ENCODE assay signal across 23 cellular contexts in the genomic region with DNA sequence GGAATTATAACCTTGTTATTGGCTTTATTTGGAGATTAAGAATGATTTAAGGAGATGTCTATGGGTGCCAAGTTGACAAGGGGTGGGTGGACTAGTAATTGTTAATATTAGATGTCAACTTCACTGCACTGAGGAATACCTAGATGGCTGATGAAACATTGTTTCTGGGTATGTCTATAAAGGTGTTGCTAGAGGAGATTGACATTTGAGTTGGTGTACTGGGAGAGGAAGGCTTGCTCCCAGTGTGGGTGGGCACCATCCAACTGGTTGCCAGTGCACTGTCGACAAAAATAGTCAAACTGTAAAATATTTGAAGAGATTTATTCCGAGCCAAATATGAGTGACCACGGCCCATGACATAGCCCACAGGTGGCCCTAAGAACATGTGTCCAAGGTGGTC.
A peak's percentile ranks its signal among the peaks of the same experiment; 100 is the strongest.
DNase-seq lines count a peak whose midpoint lies in the region; ATAC-seq and TF ChIP-seq lines count a peak whose summit lies in the region.
"Had no signal": no experiment of that assay in that cellular context is flagged by ENCODE, and none has a peak within 500 bp of the region (broad histone marks: within the 10 kb centered on the region; RNA-seq: fewer than 3 reads in every experiment).

No MANE protein-coding gene starts in this region.

- H2AFZ ChIP-seq in OCI-LY7 (ENCODE audit: low read length), result no peak overlapping the region

- peak overlapping the region; percentile 83 for H4K8ac ChIP-seq in mesendoderm (ENCODE audit: low read depth, low read length)

- H3K56ac ChIP-seq in mesendoderm (ENCODE audit: low read length), result peak overlapping the region; percentile 26

- TF ChIP-seq CTCF in endodermal cell (conservative IDR thresholded peaks at IDR 0.05), result no peak
- TF ChIP-seq CTCF in OCI-LY7 (conservative IDR thresholded peaks at IDR 0.05; ENCODE audit: low read length), result no peak

- CTCF ChIA-PET in OCI-LY7 (lab: Charles Lee; ENCODE audit: unreplicated experiment), result no interaction called here

- H3K36me3 Mint-ChIP-seq in endodermal cell (ENCODE audit: low read depth), result peaks cover 8% of the 10 kb centered on the region
- H3K36me3 Mint-ChIP-seq: CD14-positive monocyte; CD8-positive, alpha-beta memory T cell had no signal

- no peak overlapping the region for H3K4me3 ChIP-seq in HUES6 (ENCODE audit: low read depth, low read length)
- H3K4me3 ChIP-seq in endodermal cell (ENCODE audit: low read length), result peak overlapping the region; percentile 16
- no peak overlapping the region for H3K4me3 ChIP-seq in mesendoderm (ENCODE audit: low read length)
- H3K4me3 ChIP-seq in OCI-LY7 (ENCODE audit: low read depth, low read length, poor library complexity, severe bottlenecking), result no peak overlapping the region
- H3K4me3 ChIP-seq: A549; BLaER1 treated with 17β-estradiol and CSF1 and Interleukin-3, amounts not matched to agents 10 nM and 100 nM; GM23338 had no signal

- DNase-seq in endodermal cell (no peak), mesendoderm (no peak), OCI-LY7 (ENCODE audit: low spot score) (no peak)
- DNase-seq: 8988T; ACHN; AML-193; BE2C; Calu3; CD4-positive, alpha-beta T cell; CD8-positive, alpha-beta memory T cell; DMS53; DMS79 treated with DMSO at 0.1 percent for 48 hours; GF-D8; H9 had no signal

- no peak for ATAC-seq in HG02678 (IDR thresholded peaks at IDR 0.05; ENCODE audit: unreplicated experiment)
- no peak for ATAC-seq in GM21423 (IDR thresholded peaks at IDR 0.05; ENCODE audit: unreplicated experiment)
- no peak for ATAC-seq in GM18868 (IDR thresholded peaks at IDR 0.05; ENCODE audit: unreplicated experiment)
- ATAC-seq: A549, GM23338, HCT116 had no signal

- no peak overlapping the region for H3K4me3 Mint-ChIP-seq in endodermal cell
- H3K4me3 Mint-ChIP-seq: CD14-positive monocyte; CD4-positive, alpha-beta T cell; CD8-positive, alpha-beta memory T cell; GM23338; H9 had no signal

- H3K4me1 ChIP-seq in HUES6 (ENCODE audit: control insufficient read depth, insufficient read depth, low read length) (no peaks in the 10 kb centered on the region; the same call in 1 of the 2 replicates), endodermal cell (ENCODE audit: control insufficient read depth, insufficient read depth, low read length) (peaks cover 13% of the 10 kb centered on the region), mesendoderm (ENCODE audit: control insufficient read depth, low read depth, low read length) (no peaks in the 10 kb centered on the region), OCI-LY7 (ENCODE audit: insufficient read depth, low read length, poor library complexity, severe bottlenecking) (no peaks in the 10 kb centered on the region)
- H3K4me1 ChIP-seq: A549; BE2C; BLaER1 treated with 17β-estradiol and CSF1 and Interleukin-3, amounts not matched to agents 10 nM and 100 nM had no signal

- peaks cover 24% of the 10 kb centered on the region for H3K9me3 Mint-ChIP-seq in endodermal cell
- H3K9me3 Mint-ChIP-seq: GM23338 had no signal

- no peaks in the 10 kb centered on the region for H3K27me3 Mint-ChIP-seq in endodermal cell (ENCODE audit: insufficient read depth)
- H3K27me3 Mint-ChIP-seq: CD4-positive, alpha-beta T cell; CD8-positive, alpha-beta memory T cell had no signal

- H3K9ac ChIP-seq in HUES6 (ENCODE audit: low read length) (no peak overlapping the region), endodermal cell (ENCODE audit: extremely low read depth, low read length, poor library complexity, severe bottlenecking) (no peak overlapping the region), mesendoderm (ENCODE audit: low read length) (no peak overlapping the region)
- H3K9ac ChIP-seq: BLaER1 treated with 17β-estradiol and CSF1 and Interleukin-3, amounts not matched to agents 10 nM and 100 nM had no signal

- H2BK5ac ChIP-seq in mesendoderm (ENCODE audit: low read length), result peak overlapping the region; percentile 52

- no peaks in the 10 kb centered on the region for H3K79me2 ChIP-seq in mesendoderm (ENCODE audit: control insufficient read depth, insufficient read depth, low read length)
- no peaks in the 10 kb centered on the region for H3K79me2 ChIP-seq in OCI-LY7 (ENCODE audit: insufficient read depth, low read depth, low read length)

- no peak overlapping the region for H2BK15ac ChIP-seq in mesendoderm (replicated peaks; ENCODE audit: low read depth)

- no TSS peak for BruUV-seq in OCI-LY7 (replicated peaks; lab: Mats Ljungman, UMichigan)

- no peaks in the 10 kb centered on the region for H3K79me1 ChIP-seq in mesendoderm (ENCODE audit: low read length)

- peak overlapping the region; percentile 97 for H3K18ac ChIP-seq in mesendoderm (ENCODE audit: low read length)

- peak overlapping the region; percentile 43 for H3K4ac ChIP-seq in mesendoderm (ENCODE audit: low read depth, low read length)

- H4K20me1 ChIP-seq in OCI-LY7 (ENCODE audit: insufficient read depth, low read length), result no peaks in the 10 kb centered on the region
- H4K20me1 ChIP-seq: BLaER1 treated with 17β-estradiol and CSF1 and Interleukin-3, amounts not matched to agents 10 nM and 100 nM had no signal

- no peaks in the 10 kb centered on the region for H3K36me3 ChIP-seq in HUES6 (ENCODE audit: control insufficient read depth, insufficient read depth, low read length)
- H3K36me3 ChIP-seq in endodermal cell (ENCODE audit: control insufficient read depth, insufficient read depth, low read length), result no peaks in the 10 kb centered on the region
- H3K36me3 ChIP-seq in mesendoderm (ENCODE audit: control insufficient read depth, insufficient read depth, low read length), result no peaks in the 10 kb centered on the region
- no peaks in the 10 kb centered on the region for H3K36me3 ChIP-seq in OCI-LY7 (ENCODE audit: insufficient read depth, low read length)
- H3K36me3 ChIP-seq: BE2C; BLaER1 treated with 17β-estradiol and CSF1 and Interleukin-3, amounts not matched to agents 10 nM and 100 nM had no signal

- no peak overlapping the region for H2AK5ac ChIP-seq in mesendoderm (ENCODE audit: low read length)

- H4K5ac ChIP-seq in mesendoderm (ENCODE audit: low read length), result no peak overlapping the region

- peak overlapping the region; percentile 99 for H2BK120ac ChIP-seq in mesendoderm (ENCODE audit: low read depth, low read length)

- H3K27ac ChIP-seq in HUES6 (ENCODE audit: low read depth, low read length) (peak overlapping the region; percentile 57; the same call in 1 of the 2 replicates), endodermal cell (ENCODE audit: low read depth, low read length) (no peak overlapping the region), mesendoderm (ENCODE audit: low read depth, low read length) (peak overlapping the region; percentile 69), OCI-LY7 (ENCODE audit: low read depth, low read length, poor library complexity, severe bottlenecking) (no peak overlapping the region)
- H3K27ac ChIP-seq: A549; BLaER1 treated with 17β-estradiol and CSF1 and Interleukin-3, amounts not matched to agents 10 nM and 100 nM had no signal

- POLR2A ChIA-PET in OCI-LY7 (lab: Charles Lee), result no interaction called here

- no peaks in the 10 kb centered on the region for H3K9me2 ChIP-seq in OCI-LY7 (ENCODE audit: insufficient read depth, low read length)

- H3K4me2 ChIP-seq in mesendoderm (ENCODE audit: low read length) (no peak overlapping the region), OCI-LY7 (ENCODE audit: low read length) (no peak overlapping the region)
- H3K4me2 ChIP-seq: A549; BLaER1 treated with 17β-estradiol and CSF1 and Interleukin-3, amounts not matched to agents 10 nM and 100 nM; GM23338 had no signal

- H3K4me1 Mint-ChIP-seq in endodermal cell, result peaks cover 33% of the 10 kb centered on the region
- H3K4me1 Mint-ChIP-seq: CD14-positive monocyte; CD8-positive, alpha-beta memory T cell; GM23338 had no signal

- H3K27ac Mint-ChIP-seq in endodermal cell, result peak overlapping the region; percentile 60
- H3K27ac Mint-ChIP-seq: CD14-positive monocyte; CD4-positive, alpha-beta T cell; CD8-positive, alpha-beta memory T cell; GM23338; H9 had no signal

- no peaks in the 10 kb centered on the region; the same call in 1 of the 2 replicates for H3K9me3 ChIP-seq in HUES6 (ENCODE audit: control insufficient read depth, insufficient read depth, low read depth, low read length)
- no peaks in the 10 kb centered on the region for H3K9me3 ChIP-seq in endodermal cell (ENCODE audit: control insufficient read depth, low read length)
- no peaks in the 10 kb centered on the region for H3K9me3 ChIP-seq in OCI-LY7 (ENCODE audit: low read length)
- H3K9me3 ChIP-seq: A549; BE2C; BLaER1 treated with 17β-estradiol and CSF1 and Interleukin-3, amounts not matched to agents 10 nM and 100 nM had no signal

- no peaks in the 10 kb centered on the region for H3K27me3 ChIP-seq in HUES6 (ENCODE audit: control insufficient read depth, insufficient read depth, low read length)
- H3K27me3 ChIP-seq in endodermal cell (ENCODE audit: control insufficient read depth, insufficient read depth, low read length, poor library complexity, severe bottlenecking), result no peaks in the 10 kb centered on the region
- H3K27me3 ChIP-seq in mesendoderm (ENCODE audit: insufficient read depth, low read length, poor library complexity), result no peaks in the 10 kb centered on the region
- H3K27me3 ChIP-seq: BE2C; BLaER1 treated with 17β-estradiol and CSF1 and Interleukin-3, amounts not matched to agents 10 nM and 100 nM had no signal

- no peak overlapping the region for H3K23ac ChIP-seq in mesendoderm (ENCODE audit: low read length)

- WGBS in endodermal cell (ENCODE audit: insufficient coverage in 1 of 2, insufficient read length in 1 of 2), 2 experiments, result 90 to 91% methylated on average over 2 to 3 of the region's 3 CpGs
- WGBS in mesendoderm (ENCODE audit: extremely low coverage, insufficient coverage, low lambda C conversion rate), result no CpG with 5 or more reads among the region's 3 CpGs

- intact Hi-C loops in OCI-LY7 (cut with micrococcal nuclease; ENCODE audit: unreplicated experiment), result no loop called here

Comparison
In these comparisons a context has a peak if more than half of its experiments do, and no peak if none do; other contexts are left out.
1. H3K27ac ChIP-seq: peak in HUES6 (single experiment) and mesendoderm (single experiment); none in endodermal cell (single experiment) and OCI-LY7 (single experiment).